ENCODE assay signal across 8 cellular contexts in genomic region chr3:73134034-73134433, GRCh38.
"Had no signal": no experiment of that assay in that cellular context is flagged by ENCODE, and none has a peak within 500 bp of the region (broad histone marks: within the 10 kb centered on the region; RNA-seq: fewer than 3 reads in every experiment).

No MANE protein-coding gene starts in this region.

- H3K36me3 ChIP-seq: HAP-1 had no signal

- H3K4me1 Mint-ChIP-seq: GM23338, IgD-negative memory B cell had no signal

- H3K36me3 Mint-ChIP-seq: IgD-negative memory B cell had no signal

- H3K4me1 ChIP-seq: HAP-1 had no signal

- H3K4me3 Mint-ChIP-seq: GM23338, HFFc6, IgD-negative memory B cell had no signal

- DNase-seq: H7, HFFc6 had no signal

- ATAC-seq: GM23338, HCT116, HepG2 had no signal

- H3K27me3 Mint-ChIP-seq: IgD-negative memory B cell had no signal

- H3K27ac ChIP-seq: HL-60 had no signal

- H3K9me3 ChIP-seq: HAP-1 had no signal

- H3K4me3 ChIP-seq: GM23338, HAP-1 had no signal

- H3K27ac Mint-ChIP-seq: GM23338, HFFc6, IgD-negative memory B cell had no signal

- H3K9me3 Mint-ChIP-seq: GM23338, HFFc6 had no signal
